25 cellular contexts compared by ENCODE assay signal in genomic region chr6:6715465-6715864, GRCh38.
"Had no signal": no experiment of that assay in that cellular context is flagged by ENCODE, and none has a peak within 500 bp of the region (broad histone marks: within the 10 kb centered on the region; RNA-seq: fewer than 3 reads in every experiment).

No MANE protein-coding gene starts in this region.

- H3K4me3 ChIP-seq: breast epithelium had no signal

- DNase-seq: activated CD4-positive, alpha-beta T cell treated with anti-CD3 and anti-CD28 coated beads for 48 hours; activated CD4-positive, alpha-beta T cell treated with anti-CD3 and anti-CD28 coated beads, Interleukin-2, amount 50 U/mL, for 4 hours; activated CD4-positive, CD25-positive, alpha-beta regulatory T cell treated with anti-CD3 and anti-CD28 coated beads, Interleukin-2, amount 50 U/mL, for 72 hours; activated CD8-positive, alpha-beta memory T cell treated with anti-CD3 and anti-CD28 coated beads, Interleukin-2, amount 10 ng/mL, durations not matched to agents 7 days and 5 days; activated CD8-positive, alpha-beta T cell treated with anti-CD3 and anti-CD28 coated beads, Interleukin-2, amount 10 ng/mL, durations not matched to agents 7 days and 5 days; activated effector memory CD4-positive, alpha-beta T cell treated with Interleukin-2 at 50 U/mL for 16 hours; activated naive CD4-positive, alpha-beta T cell; activated T-cell treated with anti-CD3 and anti-CD28 coated beads, Interleukin-2, amount 50 U/mL, for 24 hours; aorta; caudate nucleus; MV-4-11; NCI-H1092 treated with DMSO at 0.1 percent for 48 hours; NCI-H1436; NCI-H187 treated with DMSO at 0.1 percent for 48 hours; NCI-H2081 treated with DMSO at 0.1 percent for 48 hours; NCI-H446; NCI-H524; PC-3; SHP77 had no signal

- H3K9me3 Mint-ChIP-seq: activated naive CD4-positive, alpha-beta T cell treated with anti-CD3 and anti-CD28 coated beads, Interleukin-2, amount 50 U/mL, for 24 hours; activated T-cell treated with anti-CD3 and anti-CD28 coated beads, Interleukin-2, amount 50 U/mL, for 24 hours; activated T-helper 1 cell treated with anti-CD3 and anti-CD28 coated beads, Interleukin-12 subunit alpha, Interleukin-12 subunit beta, Interleukin-2, Interleukin-4 antibody, amounts not matched to agents 30 ng/mL and 10 ng/mL and 1 ng/mL, durations not matched to agents 14 hours and 24 hours and 36 hours; T-helper 1 cell treated with Interleukin-12 subunit alpha and Interleukin-12 subunit beta and Interleukin-4 antibody, amounts not matched to agents 30 μg/mL and 1 μg/mL, for 36 hours had no signal

- H3K27me3 ChIP-seq: breast epithelium had no signal

- H3K36me3 Mint-ChIP-seq: activated CD8-positive, alpha-beta memory T cell treated with anti-CD3 and anti-CD28 coated beads, Interleukin-2, amount 10 ng/mL, durations not matched to agents 7 days and 5 days; activated naive CD4-positive, alpha-beta T cell treated with anti-CD3 and anti-CD28 coated beads, Interleukin-2, amount 50 U/mL, for 24 hours had no signal

- H3K27ac ChIP-seq: breast epithelium, KMS-11 had no signal

- H3K27ac Mint-ChIP-seq: activated CD8-positive, alpha-beta memory T cell treated with anti-CD3 and anti-CD28 coated beads, Interleukin-2, amount 10 ng/mL, durations not matched to agents 7 days and 5 days; activated CD8-positive, alpha-beta T cell treated with anti-CD3 and anti-CD28 coated beads, Interleukin-2, amount 10 ng/mL, durations not matched to agents 7 days and 5 days; activated naive CD4-positive, alpha-beta T cell treated with anti-CD3 and anti-CD28 coated beads, Interleukin-2, amount 50 U/mL, for 24 hours; activated T-cell treated with anti-CD3 and anti-CD28 coated beads, Interleukin-2, amount 50 U/mL, for 24 hours; activated T-helper 1 cell treated with anti-CD3 and anti-CD28 coated beads, Interleukin-12 subunit alpha, Interleukin-12 subunit beta, Interleukin-2, Interleukin-4 antibody, amounts not matched to agents 30 ng/mL and 10 ng/mL and 1 ng/mL, durations not matched to agents 14 hours and 24 hours and 36 hours; T-helper 1 cell treated with Interleukin-12 subunit alpha and Interleukin-12 subunit beta and Interleukin-4 antibody, amounts not matched to agents 30 μg/mL and 1 μg/mL, for 36 hours had no signal

- H3K27me3 Mint-ChIP-seq: activated naive CD4-positive, alpha-beta T cell treated with anti-CD3 and anti-CD28 coated beads, Interleukin-2, amount 50 U/mL, for 24 hours had no signal

- ATAC-seq: activated CD8-positive, alpha-beta memory T cell treated with anti-CD3 and anti-CD28 coated beads, Interleukin-2, amount 10 ng/mL, durations not matched to agents 7 days and 5 days; activated CD8-positive, alpha-beta T cell treated with anti-CD3 and anti-CD28 coated beads, Interleukin-2, amount 10 ng/mL, durations not matched to agents 7 days and 5 days; PC-3 had no signal

- H3K4me1 ChIP-seq: breast epithelium had no signal

- H3K36me3 ChIP-seq: breast epithelium had no signal

- FAIRE-seq: RCC 7860 had no signal

- H3K9ac ChIP-seq: KMS-11 had no signal

- H3K9me3 ChIP-seq: breast epithelium had no signal

- H3K4me3 Mint-ChIP-seq: activated CD8-positive, alpha-beta memory T cell treated with anti-CD3 and anti-CD28 coated beads, Interleukin-2, amount 10 ng/mL, durations not matched to agents 7 days and 5 days; activated CD8-positive, alpha-beta T cell treated with anti-CD3 and anti-CD28 coated beads, Interleukin-2, amount 10 ng/mL, durations not matched to agents 7 days and 5 days; activated naive CD4-positive, alpha-beta T cell treated with anti-CD3 and anti-CD28 coated beads, Interleukin-2, amount 50 U/mL, for 24 hours; activated T-cell treated with anti-CD3 and anti-CD28 coated beads, Interleukin-2, amount 50 U/mL, for 24 hours; activated T-helper 1 cell treated with anti-CD3 and anti-CD28 coated beads, Interleukin-12 subunit alpha, Interleukin-12 subunit beta, Interleukin-2, Interleukin-4 antibody, amounts not matched to agents 30 ng/mL and 10 ng/mL and 1 ng/mL, durations not matched to agents 14 hours and 24 hours and 36 hours; T-helper 1 cell treated with Interleukin-12 subunit alpha and Interleukin-12 subunit beta and Interleukin-4 antibody, amounts not matched to agents 30 μg/mL and 1 μg/mL, for 36 hours had no signal

- H3K4me2 ChIP-seq: KMS-11 had no signal
